Comparison of ENCODE assay signal across 1 cellular context in the genomic region with DNA sequence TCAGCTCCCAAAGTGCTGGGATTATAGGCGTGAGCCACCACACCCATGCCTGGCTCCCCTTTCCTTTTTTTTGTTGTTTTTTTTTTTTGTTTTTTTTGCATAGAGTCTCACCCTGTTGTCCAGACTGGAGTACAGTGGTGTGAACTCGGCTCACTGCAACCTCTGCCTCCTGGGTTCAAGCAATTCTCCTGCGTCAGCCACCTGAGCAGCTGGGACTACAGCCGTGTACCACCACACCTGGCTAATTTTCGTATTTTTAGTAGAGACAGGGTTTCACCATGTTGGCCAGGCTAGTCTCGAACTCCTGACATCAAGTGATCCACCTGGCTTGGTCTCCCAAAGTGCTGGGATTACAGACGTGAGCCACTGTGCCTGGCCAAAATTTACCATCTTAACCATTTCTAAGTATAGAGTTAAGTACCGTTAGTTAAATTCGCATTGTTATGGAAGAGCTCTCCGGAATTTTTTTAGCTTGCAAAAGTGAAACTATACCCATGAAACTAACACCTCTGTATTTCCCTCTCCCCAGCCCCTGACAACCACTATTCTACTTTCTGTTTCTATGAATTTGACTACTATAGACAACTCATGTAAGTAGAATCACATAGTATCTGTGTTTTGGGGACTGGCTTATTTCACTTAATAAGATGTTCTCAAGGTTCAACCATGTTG.
TF ChIP-seq lines count a peak whose summit lies in the region.

No MANE protein-coding gene starts in this region.

TF ChIP-seq in GM12878, 131 proteins besides CTCF, POLR2A, EP300 and RAD21 (continued from another document and continues in another):
- TF ChIP-seq CUX1 (IDR thresholded peaks at IDR 0.05; ENCODE audit: insufficient replicate concordance, low read depth, low read length) (no peak), NFIC (IDR thresholded peaks at IDR 0.05; ENCODE audit: low read depth, low read length) (peak; percentile 80), NR2C1 (IDR thresholded peaks at IDR 0.05) (no peak), RB1 (IDR thresholded peaks at IDR 0.05; ENCODE audit: borderline replicate concordance) (no peak), CEBPB (IDR thresholded peaks at IDR 0.05; ENCODE audit: borderline replicate concordance in 1 of 2, low read depth in 2 of 2, low read length in 2 of 2) (no peak), ZBTB40 (IDR thresholded peaks at IDR 0.05; ENCODE audit: borderline replicate concordance) (no peak; the same call in 1 of the 2 replicates), NKRF (conservative IDR thresholded peaks at IDR 0.05) (peak; percentile 39; the same call in 1 of the 2 replicates), CREM (IDR thresholded peaks at IDR 0.05; ENCODE audit: low read depth) (peak; percentile 28; the same call in 1 of the 2 replicates), ZZZ3 (IDR thresholded peaks at IDR 0.05; ENCODE audit: control insufficient read depth, insufficient read length, low read depth) (no peak), IKZF2 (IDR thresholded peaks at IDR 0.05) (peak; percentile 95 to 96), PML (IDR thresholded peaks at IDR 0.05; ENCODE audit: low read length) (peak; percentile 56; the same call in 1 of the 2 replicates), PBX3 (IDR thresholded peaks at IDR 0.05; ENCODE audit: insufficient replicate concordance, low read depth, low read length) (no peak), MTA2 (IDR thresholded peaks at IDR 0.05; ENCODE audit: low read depth) (peak; percentile 78), EZH2 (IDR thresholded peaks at IDR 0.05; ENCODE audit: borderline replicate concordance, control insufficient read depth, low read depth, low read length) (no peak), IRF4 (IDR thresholded peaks at IDR 0.05; ENCODE audit: low read depth, low read length) (peak; percentile 70), HDGF (IDR thresholded peaks at IDR 0.05) (0 out of 2 replicates have a peak, but pooled peaks have one; percentile 71), PAX8 (IDR thresholded peaks at IDR 0.05) (peak; percentile 50; the same call in 1 of the 2 replicates), ZBED1 (IDR thresholded peaks at IDR 0.05; ENCODE audit: borderline replicate concordance) (no peak), CHD4 (IDR thresholded peaks at IDR 0.05) (peak; percentile 85; the same call in 1 of the 2 replicates), NR2C2 (IDR thresholded peaks at IDR 0.05; ENCODE audit: borderline replicate concordance, control insufficient read depth, insufficient read length, low read depth) (no peak), RBBP5 (conservative IDR thresholded peaks at IDR 0.05) (0 out of 2 replicates have a peak, but pooled peaks have one; percentile 24), SKIL (IDR thresholded peaks at IDR 0.05; ENCODE audit: low read depth, poor library complexity, severe bottlenecking) (peak; percentile 95), NFYA (IDR thresholded peaks at IDR 0.05; ENCODE audit: borderline replicate concordance, low read depth, low read length) (no peak), ESRRA (IDR thresholded peaks at IDR 0.05; ENCODE audit: low read length) (no peak), CREB1 (IDR thresholded peaks at IDR 0.05; ENCODE audit: low read depth) (no peak), CBX5 (IDR thresholded peaks at IDR 0.05; ENCODE audit: low read depth) (0 out of 2 replicates have a peak, but pooled peaks have one; percentile 43), BMI1 (IDR thresholded peaks at IDR 0.05; ENCODE audit: borderline replicate concordance) (peak; percentile 39; the same call in 1 of the 2 replicates), ZNF274 (IDR thresholded peaks at IDR 0.05; ENCODE audit: insufficient read depth, insufficient read length) (no peak), RAD51 (IDR thresholded peaks at IDR 0.05) (no peak), HCFC1 (IDR thresholded peaks at IDR 0.05; ENCODE audit: low read length) (no peak), RUNX3 (IDR thresholded peaks at IDR 0.05; ENCODE audit: low read length) (peak; percentile 70; the same call in 1 of the 2 replicates), ZSCAN29 (IDR thresholded peaks at IDR 0.05) (peak; percentile 96), HDAC6 (IDR thresholded peaks at IDR 0.05; ENCODE audit: unreplicated experiment) (no peak), BHLHE40 (IDR thresholded peaks at IDR 0.05; ENCODE audit: borderline replicate concordance in 1 of 2, low read depth in 2 of 2, low read length in 1 of 2) (peak; percentile 50 to 60; a peak in 3 of 4 replicates), MLLT1 (IDR thresholded peaks at IDR 0.05) (peak; percentile 75), BRCA1 (IDR thresholded peaks at IDR 0.05; ENCODE audit: low read depth, low read length) (no peak)
- TF ChIP-seq, protein P1, sequence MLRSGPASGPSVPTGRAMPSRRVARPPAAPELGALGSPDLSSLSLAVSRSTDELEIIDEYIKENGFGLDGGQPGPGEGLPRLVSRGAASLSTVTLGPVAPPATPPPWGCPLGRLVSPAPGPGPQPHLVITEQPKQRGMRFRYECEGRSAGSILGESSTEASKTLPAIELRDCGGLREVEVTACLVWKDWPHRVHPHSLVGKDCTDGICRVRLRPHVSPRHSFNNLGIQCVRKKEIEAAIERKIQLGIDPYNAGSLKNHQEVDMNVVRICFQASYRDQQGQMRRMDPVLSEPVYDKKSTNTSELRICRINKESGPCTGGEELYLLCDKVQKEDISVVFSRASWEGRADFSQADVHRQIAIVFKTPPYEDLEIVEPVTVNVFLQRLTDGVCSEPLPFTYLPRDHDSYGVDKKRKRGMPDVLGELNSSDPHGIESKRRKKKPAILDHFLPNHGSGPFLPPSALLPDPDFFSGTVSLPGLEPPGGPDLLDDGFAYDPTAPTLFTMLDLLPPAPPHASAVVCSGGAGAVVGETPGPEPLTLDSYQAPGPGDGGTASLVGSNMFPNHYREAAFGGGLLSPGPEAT (IDR thresholded peaks at IDR 0.05; ENCODE audit: low read depth), result peak; percentile 84
- TF ChIP-seq, protein P2, sequence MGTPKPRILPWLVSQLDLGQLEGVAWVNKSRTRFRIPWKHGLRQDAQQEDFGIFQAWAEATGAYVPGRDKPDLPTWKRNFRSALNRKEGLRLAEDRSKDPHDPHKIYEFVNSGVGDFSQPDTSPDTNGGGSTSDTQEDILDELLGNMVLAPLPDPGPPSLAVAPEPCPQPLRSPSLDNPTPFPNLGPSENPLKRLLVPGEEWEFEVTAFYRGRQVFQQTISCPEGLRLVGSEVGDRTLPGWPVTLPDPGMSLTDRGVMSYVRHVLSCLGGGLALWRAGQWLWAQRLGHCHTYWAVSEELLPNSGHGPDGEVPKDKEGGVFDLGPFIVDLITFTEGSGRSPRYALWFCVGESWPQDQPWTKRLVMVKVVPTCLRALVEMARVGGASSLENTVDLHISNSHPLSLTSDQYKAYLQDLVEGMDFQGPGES (IDR thresholded peaks at IDR 0.05), result no peak
